In genomic region chr4:74146581-74147129, GRCh38 we compare ENCODE assay signal across 22 cellular contexts. TPM values are rescaled to one million over a fixed set of nuclear protein-coding genes. Genes with fewer than 3 reads are reported as not detected.
A peak's percentile ranks its signal among the peaks of the same experiment; 100 is the strongest.
DNase-seq lines count a peak whose midpoint lies in the region; ATAC-seq, FAIRE-seq and TF ChIP-seq lines count a peak whose summit lies in the region.
"Had no signal": no experiment of that assay in that cellular context is flagged by ENCODE, and none has a peak within 500 bp of the region (broad histone marks: within the 10 kb centered on the region; RNA-seq: fewer than 3 reads in every experiment).

No MANE protein-coding gene starts in this region.

- H3K4me2 ChIP-seq in HepG2 (ENCODE audit: low read depth, low read length), result no peak overlapping the region
- no peak overlapping the region for H3K4me2 ChIP-seq in IMR-90 (ENCODE audit: low read depth, low read length)
- no peak overlapping the region for H3K4me2 ChIP-seq in neuronal stem cell (ENCODE audit: insufficient read depth, low read length, poor library complexity, severe bottlenecking)
- H3K4me2 ChIP-seq: BLaER1 treated with 17β-estradiol and CSF1 and Interleukin-3, amounts not matched to agents 10 nM and 100 nM had no signal

- TF ChIP-seq CTCF in HepG2 (CRISPR knock-in tag; IDR thresholded peaks at IDR 0.05), result no peak
- TF ChIP-seq CTCF in right lobe of liver (IDR thresholded peaks at IDR 0.05), result no peak
- no peak for TF ChIP-seq CTCF in IMR-90 (conservative IDR thresholded peaks at IDR 0.05; ENCODE audit: low read depth, low read length)

- no peak overlapping the region for H2BK120ac ChIP-seq in IMR-90 (ENCODE audit: low read depth, low read length)
- no peak overlapping the region for H2BK120ac ChIP-seq in neuronal stem cell (ENCODE audit: low read depth, low read length)

- BruUV-seq in HepG2 (replicated peaks; lab: Mats Ljungman, UMichigan), result no TSS peak
- no TSS peak for BruUV-seq in IMR-90 (replicated peaks; lab: Mats Ljungman, UMichigan)

- DNase-seq in HepG2 (ENCODE audit: low spot score) (no peak), right lobe of liver (no peak), IMR-90 (no peak), OCI-M1 (lab: John Stamatoyannopoulos, UW) (peak; percentile 20), neuronal stem cell (ENCODE audit: low spot score) (no peak)
- DNase-seq: ACHN; AML-193; BE2C; CD4-positive, alpha-beta T cell; CD8-positive, alpha-beta memory T cell; DMS 273 treated with DMSO at 0.1 percent for 48 hours; DMS79; EL; GDM1; GOT3; H7; HCEC 1CT had no signal

- intact Hi-C loops in HepG2 (cut with micrococcal nuclease; ENCODE audit: unreplicated experiment) (no loop called here), right lobe of liver (cut with DNase I) (no loop called here), IMR-90 (cut with micrococcal nuclease) (no loop called here)

- no peak overlapping the region for H2BK12ac ChIP-seq in neuronal stem cell (ENCODE audit: low read length)

- no peak overlapping the region for H2AK9ac ChIP-seq in IMR-90 (replicated peaks; ENCODE audit: low read depth, low read length, poor library complexity)

- POLR2A ChIA-PET in HepG2 (lab: Yijun Ruan, JAX), result no interaction called here
- POLR2A ChIA-PET in IMR-90 (lab: Charles Lee; ENCODE audit: unreplicated experiment), result no interaction called here

- H3K27ac ChIP-seq in HepG2 (ENCODE audit: extremely low read length, insufficient read depth, low read length), result no peak overlapping the region
- no peak overlapping the region for H3K27ac ChIP-seq in right lobe of liver
- no peak overlapping the region for H3K27ac ChIP-seq in IMR-90 (ENCODE audit: insufficient read depth, low read length)
- no peak overlapping the region for H3K27ac ChIP-seq in neuronal stem cell (replicated peaks; ENCODE audit: low read length)
- H3K27ac ChIP-seq: BLaER1 treated with 17β-estradiol and CSF1 and Interleukin-3, amounts not matched to agents 10 nM and 100 nM had no signal

- CTCF ChIA-PET in HepG2 (lab: Yijun Ruan, JAX; ENCODE audit: low intra/inter-chr PET ratio, low total read pairs) (no interaction called here), IMR-90 (lab: Yijun Ruan, JAX) (interaction anchor here (0.7 kb wide), 1 partner anchor 464 kb away, joined by 3 read pairs; no protein-coding TSS in a partner anchor)

- no peaks in the 10 kb centered on the region for H3K36me3 ChIP-seq in HepG2 (replicated peaks in 1 of 2; ENCODE audit: control insufficient read depth in 1 of 2, insufficient read depth in 2 of 2, low read length in 2 of 2)
- no peaks in the 10 kb centered on the region for H3K36me3 ChIP-seq in right lobe of liver
- H3K36me3 ChIP-seq in IMR-90 (ENCODE audit: control insufficient read depth, insufficient read depth, low read length), result no peaks in the 10 kb centered on the region
- H3K36me3 ChIP-seq in neuronal stem cell (replicated peaks in 1 of 2; ENCODE audit: control insufficient read depth in 2 of 2, insufficient read depth in 2 of 2, low read length in 2 of 2), result no peaks in the 10 kb centered on the region
- H3K36me3 ChIP-seq: BE2C; BLaER1 treated with 17β-estradiol and CSF1 and Interleukin-3, amounts not matched to agents 10 nM and 100 nM had no signal

- dilution Hi-C loops in IMR-90 (cut with HindIII; ENCODE audit: low sequenced_read_pairs, unreplicated experiment), result no loop called here

- H3K56ac ChIP-seq in IMR-90 (ENCODE audit: extremely low read depth, insufficient read depth, low read length), result no peak overlapping the region

- H3K9me1 ChIP-seq in IMR-90 (ENCODE audit: insufficient read depth, low read length), result no peaks in the 10 kb centered on the region

- no peak overlapping the region for H2BK20ac ChIP-seq in IMR-90 (ENCODE audit: low read depth, low read length)

- in situ Hi-C loops in HepG2 (cut with HindIII; ENCODE audit: extremely low pct_ligation_motif_present, low pct_unique_long_range_greater_than_20kb), result loop anchor here (25.0 kb wide), 1 partner anchor 834 kb away; no protein-coding TSS in a partner anchor
- in situ Hi-C loops in IMR-90 (cut with MboI; ENCODE audit: low sequenced_read_pairs), result no loop called here

- H4K91ac ChIP-seq in IMR-90 (ENCODE audit: insufficient read depth, low read depth, low read length), result no peak overlapping the region
- H4K91ac ChIP-seq in neuronal stem cell (ENCODE audit: low read depth, low read length, poor library complexity), result no peak overlapping the region

- H3K9ac ChIP-seq in HepG2 (ENCODE audit: insufficient read depth, low read depth, low read length), result no peak overlapping the region
- no peak overlapping the region for H3K9ac ChIP-seq in IMR-90 (ENCODE audit: low read depth, low read length)
- no peak overlapping the region for H3K9ac ChIP-seq in neuronal stem cell (ENCODE audit: low read depth, low read length, poor library complexity)
- H3K9ac ChIP-seq: BLaER1 treated with 17β-estradiol and CSF1 and Interleukin-3, amounts not matched to agents 10 nM and 100 nM had no signal

- H4K5ac ChIP-seq in IMR-90 (ENCODE audit: low read depth, low read length), result no peak overlapping the region

- TF ChIP-seq RAD21 in HepG2 (CRISPR knock-in tag; IDR thresholded peaks at IDR 0.05) (no peak), IMR-90 (IDR thresholded peaks at IDR 0.05; ENCODE audit: low read length) (no peak)

- H3K4me3 ChIP-seq in HepG2 (replicated peaks in 1 of 3; ENCODE audit: insufficient read depth in 1 of 3, low read depth in 2 of 3, low read length in 3 of 3) (no peak overlapping the region), right lobe of liver (no peak overlapping the region), IMR-90 (ENCODE audit: insufficient read depth, low read depth, low read length) (no peak overlapping the region), neuronal stem cell (ENCODE audit: low read length in 2 of 2) (no peak overlapping the region)
- H3K4me3 ChIP-seq: BLaER1 treated with 17β-estradiol and CSF1 and Interleukin-3, amounts not matched to agents 10 nM and 100 nM; GM12878 had no signal

- WGBS in HepG2 (ENCODE audit: low lambda C conversion rate), result 35% methylated on average over 4 of the region's 4 CpGs
- WGBS in right lobe of liver (ENCODE audit: insufficient coverage, low coverage, low lambda C conversion rate, missing lambda C conversion rate), result 50% methylated on average over 4 of the region's 4 CpGs
- WGBS in IMR-90 (ENCODE audit: extremely low coverage in 2 of 2, insufficient read length in 1 of 2), 2 experiments, result no CpG with 5 or more reads among the region's 4 CpGs
- WGBS in neuronal stem cell (ENCODE audit: extremely low coverage in 2 of 2, insufficient read length in 2 of 2, insufficient replicate concordance in 1 of 2), 2 donors, result no CpG with 5 or more reads among the region's 4 CpGs

- H2AK5ac ChIP-seq in IMR-90 (ENCODE audit: low read depth, low read length), result no peak overlapping the region
- no peak overlapping the region for H2AK5ac ChIP-seq in neuronal stem cell (ENCODE audit: low read depth, low read length)

- H2BK5ac ChIP-seq in IMR-90 (ENCODE audit: low read depth, low read length, poor library complexity, severe bottlenecking) (no peak overlapping the region), neuronal stem cell (ENCODE audit: low read length) (no peak overlapping the region)

- H3K4me1 ChIP-seq in HepG2 (ENCODE audit: insufficient read depth, low read length) (no peaks in the 10 kb centered on the region), right lobe of liver (no peaks in the 10 kb centered on the region), IMR-90 (ENCODE audit: control insufficient read depth, insufficient read depth, low read length) (no peaks in the 10 kb centered on the region), neuronal stem cell (ENCODE audit: control insufficient read depth in 2 of 2, insufficient read depth in 1 of 2, low read depth in 1 of 2, low read length in 2 of 2) (no peaks in the 10 kb centered on the region)
- H3K4me1 ChIP-seq: BE2C; BLaER1 treated with 17β-estradiol and CSF1 and Interleukin-3, amounts not matched to agents 10 nM and 100 nM had no signal

- no peak overlapping the region for H3K18ac ChIP-seq in IMR-90 (ENCODE audit: low read depth, low read length)
- no peak overlapping the region for H3K18ac ChIP-seq in neuronal stem cell (ENCODE audit: low read length)

- H3K79me2 ChIP-seq in HepG2 (ENCODE audit: insufficient read depth, low read length), result no peaks in the 10 kb centered on the region

- H3K4ac ChIP-seq in IMR-90 (ENCODE audit: low read depth, low read length), result no peak overlapping the region
- no peak overlapping the region for H3K4ac ChIP-seq in neuronal stem cell (ENCODE audit: low read length)

- H3K79me1 ChIP-seq in IMR-90 (ENCODE audit: low read depth in 1 of 2, low read length in 2 of 2), result no peaks in the 10 kb centered on the region
- no peaks in the 10 kb centered on the region for H3K79me1 ChIP-seq in neuronal stem cell (ENCODE audit: low read depth, low read length)

- ATAC-seq in HepG2, result no peak
- no peak for ATAC-seq in right lobe of liver
- no peak for ATAC-seq in IMR-90 (ENCODE audit: low read depth)
- no peak for ATAC-seq in HG02571 (IDR thresholded peaks at IDR 0.05; ENCODE audit: unreplicated experiment)
- no peak for ATAC-seq in GM21619 (IDR thresholded peaks at IDR 0.05; ENCODE audit: unreplicated experiment)
- ATAC-seq: GM12878 had no signal

- no peaks in the 10 kb centered on the region for H3K9me3 ChIP-seq in HepG2 (ENCODE audit: low read length)
- H3K9me3 ChIP-seq in right lobe of liver, result no peaks in the 10 kb centered on the region
- H3K9me3 ChIP-seq in IMR-90 (ENCODE audit: control insufficient read depth, insufficient read depth, low read length), result peaks cover 4% of the 10 kb centered on the region
- peaks cover 0 to 3% of the 10 kb centered on the region in 2 donors for H3K9me3 ChIP-seq in neuronal stem cell (replicated peaks in 1 of 2; ENCODE audit: control insufficient read depth in 2 of 2, insufficient read depth in 1 of 2, low read depth in 1 of 2, low read length in 2 of 2)
- H3K9me3 ChIP-seq: BE2C had no signal

- TF ChIP-seq EP300 in HepG2 (IDR thresholded peaks at IDR 0.05; ENCODE audit: low read depth in 2 of 2, low read length in 2 of 2) (no peak), HepG2 (CRISPR knock-in tag; IDR thresholded peaks at IDR 0.05; ENCODE audit: borderline replicate concordance) (no peak)

- TF ChIP-seq POLR2A in HepG2 (IDR thresholded peaks at IDR 0.05; ENCODE audit: insufficient read depth in 1 of 2, low read depth in 2 of 2, low read length in 2 of 2) (no peak), right lobe of liver (IDR thresholded peaks at IDR 0.05) (no peak), IMR-90 (IDR thresholded peaks at IDR 0.05; ENCODE audit: low read depth, low read length) (no peak)

- H3K27me3 ChIP-seq in HepG2 (ENCODE audit: control insufficient read depth in 1 of 2, insufficient read depth in 2 of 2, low read length in 2 of 2), result 0 out of 5 replicates have a peak, but pooled peaks cover 0 to 4% of the 10 kb centered on the region in 2 experiments
- H3K27me3 ChIP-seq in right lobe of liver, result no peaks in the 10 kb centered on the region
- H3K27me3 ChIP-seq in IMR-90 (ENCODE audit: control insufficient read depth, insufficient read depth, low read length), result peaks cover 10% of the 10 kb centered on the region
- H3K27me3 ChIP-seq in neuronal stem cell (ENCODE audit: control insufficient read depth in 3 of 3, insufficient read depth in 3 of 3, low read depth in 1 of 3, low read length in 3 of 3), result no peaks in the 10 kb centered on the region
- H3K27me3 ChIP-seq: BLaER1 treated with 17β-estradiol and CSF1 and Interleukin-3, amounts not matched to agents 10 nM and 100 nM had no signal

- H3K23ac ChIP-seq in IMR-90 (ENCODE audit: low read depth, low read length), result no peak overlapping the region
- H3K23ac ChIP-seq in neuronal stem cell (ENCODE audit: low read depth, low read length, poor library complexity), result no peak overlapping the region

- no peak overlapping the region for H2BK15ac ChIP-seq in IMR-90 (ENCODE audit: low read depth, low read length)
- no peak overlapping the region for H2BK15ac ChIP-seq in neuronal stem cell (ENCODE audit: low read length)

- no peak overlapping the region for H2AFZ ChIP-seq in HepG2 (ENCODE audit: low read length)
- no peak overlapping the region for H2AFZ ChIP-seq in IMR-90 (replicated peaks; ENCODE audit: low read length, poor library complexity)
- H2AFZ ChIP-seq in neuronal stem cell (ENCODE audit: low read length), result no peak overlapping the region

- no peaks in the 10 kb centered on the region for H4K20me1 ChIP-seq in HepG2 (ENCODE audit: insufficient read depth, low read length)
- no peaks in the 10 kb centered on the region for H4K20me1 ChIP-seq in IMR-90 (ENCODE audit: insufficient read depth, low read length)
- H4K20me1 ChIP-seq: BLaER1 treated with 17β-estradiol and CSF1 and Interleukin-3, amounts not matched to agents 10 nM and 100 nM had no signal

- no peak for FAIRE-seq in HepG2 (lab: Jason Lieb, UNC)
- FAIRE-seq: D721Med, GM12878 had no signal

- H3K14ac ChIP-seq in IMR-90 (replicated peaks; ENCODE audit: low read depth, low read length) (no peak overlapping the region), neuronal stem cell (ENCODE audit: low read length) (no peak overlapping the region)

- H4K8ac ChIP-seq in IMR-90 (ENCODE audit: low read depth in 2 of 2, low read length in 2 of 2) (no peak overlapping the region), neuronal stem cell (ENCODE audit: low read depth, low read length) (no peak overlapping the region)

RNA-seq across cellular contexts. Expression of gene MTHFD2L, which starts 11.3 kb away (rescaled TPM):
- total RNA-seq in HepG2 (2016; rRNA removed; fragmentation: Illumina TruSeq; extraction: Trizol) (11.2 and 14.9 TPM in 2 replicates), right lobe of liver (10 to 100 TPM; 18.8 to 45.5 (median 26.5) TPM), IMR-90 (2012; rRNA removed) (4.3 and 9.2 TPM in 2 replicates)
- total RNA-seq in HepG2 (2016; cell fraction: cytosol; rRNA removed; fragmentation: Illumina TruSeq; extraction: Trizol; ENCODE audit: low read depth), result 36.2 and 41.6 TPM in 2 replicates
- total RNA-seq in HepG2 (2016; cell fraction: insoluble cytoplasmic fraction; rRNA removed; fragmentation: Illumina TruSeq; extraction: Trizol), result 10.3 and 13.4 TPM in 2 replicates
- 23.7 and 23.8 TPM in 2 replicates for total RNA-seq in HepG2 (2016; cell fraction: membrane; rRNA removed; fragmentation: Illumina TruSeq; extraction: Trizol)
- total RNA-seq in HepG2 (2016; cell fraction: nucleus; rRNA removed; fragmentation: Illumina TruSeq; extraction: Trizol), result 29.5 and 31.0 TPM in 2 replicates
- polyA plus RNA-seq in HepG2 (2011; rRNA removed) (8.0 and 10.5 TPM in 2 replicates), IMR-90 (2012; rRNA removed) (1.5 and 2.8 TPM in 2 replicates)
- polyA plus RNA-seq in HepG2 (2011; cell fraction: cytosol; rRNA removed), result 2.9 and 4.8 TPM in 2 replicates
- polyA plus RNA-seq in HepG2 (2011; cell fraction: nucleus; rRNA removed), result 5.4 and 7.8 TPM in 2 replicates
- polyA plus RNA-seq in HepG2 (2012), result 7.8 and 8.7 TPM in 2 replicates
- 17.5 and 27.6 TPM in 2 replicates for polyA plus RNA-seq in HepG2 (2016; cell fraction: cytosol; fragmentation: Illumina TruSeq; extraction: Trizol; ENCODE audit: low read depth)
- polyA plus RNA-seq in HepG2 (2016; cell fraction: insoluble cytoplasmic fraction; fragmentation: Illumina TruSeq; extraction: Trizol; ENCODE audit: low read depth), result 18.4 and 19.3 TPM in 2 replicates
- 20.0 and 23.5 TPM in 2 replicates for polyA plus RNA-seq in HepG2 (2016; cell fraction: membrane; fragmentation: Illumina TruSeq; extraction: Trizol; ENCODE audit: low read depth)
- 21.6 and 22.3 TPM in 2 replicates for polyA plus RNA-seq in HepG2 (2016; cell fraction: nucleus; fragmentation: Illumina TruSeq; extraction: Trizol; ENCODE audit: insufficient read depth, low read depth)
- 5.1 and 6.2 TPM in 2 replicates for polyA minus RNA-seq in HepG2 (2011; rRNA and poly(A)+ RNA removed; ENCODE audit: low replicate concordance)
- polyA minus RNA-seq in HepG2 (2011; cell fraction: cytosol; rRNA and poly(A)+ RNA removed), result 3.6 and 4.0 TPM in 2 replicates
- polyA minus RNA-seq in HepG2 (2011; cell fraction: nucleus; rRNA and poly(A)+ RNA removed), result 48.3 and 57.2 TPM in 2 replicates
- polyA plus RNA-seq in IMR-90 (2012; cell fraction: cytosol; rRNA removed), result 0.56 and 0.87 TPM in 2 replicates
- polyA plus RNA-seq in IMR-90 (2012; cell fraction: nucleus; rRNA removed; ENCODE audit: low replicate concordance), result 0.81 and 4.3 TPM in 2 replicates
- 8.4 TPM for polyA plus RNA-seq in neuronal stem cell (2013, experiment 1 of 2)
- 8.6 TPM for polyA plus RNA-seq in neuronal stem cell (2013, experiment 2 of 2)

RNA-seq across cellular contexts. Expression of gene CXCL2, which starts 47.7 kb away (rescaled TPM):
- total RNA-seq in HepG2 (2016; rRNA removed; fragmentation: Illumina TruSeq; extraction: Trizol) (0.44 and 0.97 TPM in 2 replicates), right lobe of liver (100 to 1,000 TPM in 5 of 6 experiments, 10 to 100 TPM in 1; 34.8 to 333 (median 143) TPM), IMR-90 (2012; rRNA removed) (0.18 and 0.28 TPM in 2 replicates)
- 1.3 and 1.6 TPM in 2 replicates for total RNA-seq in HepG2 (2016; cell fraction: cytosol; rRNA removed; fragmentation: Illumina TruSeq; extraction: Trizol; ENCODE audit: low read depth)
- total RNA-seq in HepG2 (2016; cell fraction: insoluble cytoplasmic fraction; rRNA removed; fragmentation: Illumina TruSeq; extraction: Trizol), result 0.15 and 0.76 TPM in 2 replicates
- total RNA-seq in HepG2 (2016; cell fraction: membrane; rRNA removed; fragmentation: Illumina TruSeq; extraction: Trizol), result 0.90 and 1.0 TPM in 2 replicates
- total RNA-seq in HepG2 (2016; cell fraction: nucleus; rRNA removed; fragmentation: Illumina TruSeq; extraction: Trizol), result 1.6 and 1.9 TPM in 2 replicates
- polyA plus RNA-seq in HepG2 (2011; rRNA removed) (not detected in 2 replicates), IMR-90 (2012; rRNA removed) (0.99 and 3.7 TPM in 2 replicates)
- polyA plus RNA-seq in HepG2 (2011; cell fraction: cytosol; rRNA removed), result 0.06 TPM in 1 of 2 replicates, not detected in the other
- 0.33 and 0.56 TPM in 2 replicates for polyA plus RNA-seq in HepG2 (2011; cell fraction: nucleus; rRNA removed)
- polyA plus RNA-seq in HepG2 (2012), result not detected in 2 replicates
- 0.14 and 0.32 TPM in 2 replicates for polyA plus RNA-seq in HepG2 (2016; cell fraction: cytosol; fragmentation: Illumina TruSeq; extraction: Trizol; ENCODE audit: low read depth)
- 0.40 and 0.66 TPM in 2 replicates for polyA plus RNA-seq in HepG2 (2016; cell fraction: insoluble cytoplasmic fraction; fragmentation: Illumina TruSeq; extraction: Trizol; ENCODE audit: low read depth)
- 0.21 and 0.46 TPM in 2 replicates for polyA plus RNA-seq in HepG2 (2016; cell fraction: membrane; fragmentation: Illumina TruSeq; extraction: Trizol; ENCODE audit: low read depth)
- 3.8 and 4.3 TPM in 2 replicates for polyA plus RNA-seq in HepG2 (2016; cell fraction: nucleus; fragmentation: Illumina TruSeq; extraction: Trizol; ENCODE audit: insufficient read depth, low read depth)
- polyA minus RNA-seq in HepG2 (2011; rRNA and poly(A)+ RNA removed; ENCODE audit: low replicate concordance), result 5.7 TPM in 1 of 2 replicates, not detected in the other
- polyA minus RNA-seq in HepG2 (2011; cell fraction: cytosol; rRNA and poly(A)+ RNA removed), result not detected in 2 replicates
- polyA minus RNA-seq in HepG2 (2011; cell fraction: nucleus; rRNA and poly(A)+ RNA removed), result not detected in 2 replicates
- polyA plus RNA-seq in IMR-90 (2012; cell fraction: cytosol; rRNA removed), result 1.4 and 7.8 TPM in 2 replicates
- 53.1 and 64.1 TPM in 2 replicates for polyA plus RNA-seq in IMR-90 (2012; cell fraction: nucleus; rRNA removed; ENCODE audit: low replicate concordance)
- polyA plus RNA-seq in neuronal stem cell (2013, experiment 1 of 2), result 0.25 TPM
- 0.28 TPM for polyA plus RNA-seq in neuronal stem cell (2013, experiment 2 of 2)
- total RNA-seq: GM12878, H7 had no signal
- polyA plus RNA-seq: CD8-positive, alpha-beta memory T cell; GM12878 had no signal

Comparison
In these comparisons a context has a peak if more than half of its experiments do, and no peak if none do; other contexts are left out.
1. RNA of gene CXCL2, which starts 47.7 kb away (total RNA-seq): 34.8 to 333 TPM in right lobe of liver; 0.15 to 1.9 TPM in HepG2 and 0.18 to 0.28 TPM in IMR-90; every median in the first group is over 10 times any median in the second.